ENCODE assay signal across 8 cellular contexts in the genomic region with DNA sequence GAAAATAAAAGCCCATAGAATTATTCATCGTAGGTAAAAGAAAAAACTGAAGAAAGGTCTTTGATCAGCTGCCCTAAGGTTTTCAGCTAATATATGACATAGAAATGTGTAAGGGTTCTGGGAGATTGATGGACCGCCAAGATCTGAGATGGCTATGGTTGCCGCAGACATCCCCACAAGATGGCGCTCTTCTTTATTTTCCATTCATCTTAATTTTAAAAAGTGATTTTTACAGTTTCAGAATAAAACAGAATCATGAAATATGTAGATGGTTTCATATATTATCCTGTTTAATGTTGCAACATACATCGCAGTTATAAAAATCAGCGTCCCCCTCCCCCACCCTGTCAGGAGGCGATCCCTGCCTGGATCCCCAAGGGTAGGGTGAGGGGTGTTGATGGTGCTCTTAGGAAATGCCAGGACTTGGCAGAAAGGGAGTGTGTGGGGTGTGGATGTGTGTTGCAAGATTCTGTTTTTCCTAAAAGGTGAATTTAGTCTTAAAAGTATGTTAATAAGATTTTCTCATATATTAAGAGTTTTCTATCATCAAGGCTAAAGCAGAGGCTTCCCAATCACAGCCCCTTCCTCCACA.
DNase-seq lines count a peak whose midpoint lies in the region; ATAC-seq and TF ChIP-seq lines count a peak whose summit lies in the region.

No MANE protein-coding gene starts in this region.

- no peak overlapping the region for H3K27ac ChIP-seq in osteoblast (ENCODE audit: low read depth, low read length)

- H2AFZ ChIP-seq in osteoblast (ENCODE audit: low read length): no peak overlapping the region

- no peaks in the 10 kb centered on the region for H3K9me3 ChIP-seq in osteoblast (ENCODE audit: low read depth, low read length)

- H3K79me2 ChIP-seq in osteoblast (ENCODE audit: insufficient read depth, low read length): no peaks in the 10 kb centered on the region

- peak; percentile 85 for TF ChIP-seq CTCF in osteoblast (IDR thresholded peaks at IDR 0.05; ENCODE audit: extremely low read depth, low read depth, low read length)

- peak; percentile 23 for DNase-seq in activated naive CD4-positive, alpha-beta T cell treated with Interleukin-2 at 50 U/mL for 16 hours
- DNase-seq in activated naive CD4-positive, alpha-beta T cell (lab: John Stamatoyannopoulos, UW): no peak
- DNase-seq in OCI-M1 (lab: John Stamatoyannopoulos, UW) (peak; percentile 34), dermis blood vessel endothelial cell (peak; percentile 69), osteoblast (ENCODE audit: insufficient read length, low spot score, missing footprints) (no peak), NCI-H187 (lab: John Stamatoyannopoulos, UW) (no peak), NCI-H146 treated with DMSO at 0.1 percent for 48 hours (lab: John Stamatoyannopoulos, UW; ENCODE audit: unreplicated experiment) (no peak)

- H3K4me1 ChIP-seq in osteoblast (ENCODE audit: insufficient read depth, low read length): peaks cover 8% of the 10 kb centered on the region

- no peaks in the 10 kb centered on the region for H3K36me3 ChIP-seq in osteoblast (ENCODE audit: insufficient read depth, low read length)

- no peak overlapping the region for H3K4me3 ChIP-seq in osteoblast (ENCODE audit: insufficient read depth, low read length)

- H3K4me2 ChIP-seq in osteoblast (ENCODE audit: insufficient read depth, low read length): peak overlapping the region; percentile 57

- ATAC-seq in HG03159 (IDR thresholded peaks at IDR 0.05; ENCODE audit: unreplicated experiment): no peak

- H4K20me1 ChIP-seq in osteoblast (ENCODE audit: insufficient read depth, low read length): no peaks in the 10 kb centered on the region

- peaks cover 33% of the 10 kb centered on the region for H3K27me3 ChIP-seq in osteoblast (ENCODE audit: insufficient read depth, low read length)

Comparison
In these comparisons a context has a peak if more than half of its experiments do, and no peak if none do; other contexts are left out.
1. DNase-seq: peak in activated naive CD4-positive, alpha-beta T cell treated with Interleukin-2 at 50 U/mL for 16 hours (single experiment), OCI-M1 (single experiment) and dermis blood vessel endothelial cell (single experiment); none in activated naive CD4-positive, alpha-beta T cell (0 of 4), osteoblast (single experiment), NCI-H187 (0 of 2) and NCI-H146 treated with DMSO at 0.1 percent for 48 hours (single experiment).